8 cellular contexts compared by ENCODE assay signal in genomic region chr1:155091071-155092051, GRCh38. TPM values are rescaled to one million over a fixed set of nuclear protein-coding genes. Genes with fewer than 3 reads are reported as not detected.
DNase-seq lines count a peak whose midpoint lies in the region; ATAC-seq and TF ChIP-seq lines count a peak whose summit lies in the region.

No MANE protein-coding gene starts in this region.

- H3K27me3 Mint-ChIP-seq in CD4-positive, CD25-positive, alpha-beta regulatory T cell = peaks cover 28% of the 10 kb centered on the region
- peaks cover 19% of the 10 kb centered on the region for H3K27me3 Mint-ChIP-seq in activated CD8-positive, alpha-beta memory T cell treated with anti-CD3 and anti-CD28 coated beads, Interleukin-2, amount 10 ng/mL, durations not matched to agents 7 days and 5 days
- H3K27me3 Mint-ChIP-seq in endodermal cell (ENCODE audit: insufficient read depth) = peaks cover 48% of the 10 kb centered on the region

- H3K4me1 ChIP-seq in CD4-positive, CD25-positive, alpha-beta regulatory T cell (ENCODE audit: control insufficient read depth, insufficient read depth, low read length, poor library complexity, severe bottlenecking) = peaks cover 2% of the 10 kb centered on the region
- H3K4me1 ChIP-seq in endodermal cell (ENCODE audit: control insufficient read depth, insufficient read depth, low read length) (peaks cover 2% of the 10 kb centered on the region), mucosa of descending colon (ENCODE audit: low read depth) (peaks cover 9% of the 10 kb centered on the region)

- WGBS in endodermal cell (ENCODE audit: insufficient coverage in 1 of 2, insufficient read length in 1 of 2), 2 experiments = 30 to 42% methylated on average over 10 to 29 of the region's 29 CpGs

- CTCF ChIA-PET in activated CD8-positive, alpha-beta memory T cell treated with anti-CD3 and anti-CD28 coated beads, Interleukin-2, amount 10 ng/mL, durations not matched to agents 7 days and 5 days (lab: Charles Lee) = interaction anchor here (0.6 to 6.8 kb wide), 48 partner anchors 8 to 749 kb away, joined by 3 to 295 read pairs (median 5); partner anchors contain the start of genes ADAM15, DPM3, EFNA3 and EFNA4

- peak; percentile 62 to 75 for ATAC-seq in CD4-positive, CD25-positive, alpha-beta regulatory T cell (ENCODE audit: low read depth in 2 of 2)
- peak; percentile 80 for ATAC-seq in activated CD8-positive, alpha-beta memory T cell treated with anti-CD3 and anti-CD28 coated beads, Interleukin-2, amount 10 ng/mL, durations not matched to agents 7 days and 5 days
- ATAC-seq in mucosa of descending colon = peak; percentile 84
- no peak for ATAC-seq in GM18870 (IDR thresholded peaks at IDR 0.05; ENCODE audit: unreplicated experiment)

- peaks cover 0 to 6% (median 3%) of the 10 kb centered on the region in 4 donors for H3K4me1 Mint-ChIP-seq in CD4-positive, CD25-positive, alpha-beta regulatory T cell
- H3K4me1 Mint-ChIP-seq in activated CD8-positive, alpha-beta memory T cell treated with anti-CD3 and anti-CD28 coated beads, Interleukin-2, amount 10 ng/mL, durations not matched to agents 7 days and 5 days = peaks cover 6% of the 10 kb centered on the region
- H3K4me1 Mint-ChIP-seq in endodermal cell = peaks cover 3% of the 10 kb centered on the region

- TF ChIP-seq CTCF in endodermal cell (conservative IDR thresholded peaks at IDR 0.05) (peak; percentile 99), mucosa of descending colon (IDR thresholded peaks at IDR 0.05) (peak; percentile 96)

- no peak overlapping the region for H3K9ac ChIP-seq in endodermal cell (ENCODE audit: extremely low read depth, low read length, poor library complexity, severe bottlenecking)

- no peak overlapping the region for H3K27ac ChIP-seq in CD4-positive, CD25-positive, alpha-beta regulatory T cell (ENCODE audit: insufficient read depth, low read length, poor library complexity, severe bottlenecking)
- no peak overlapping the region for H3K27ac ChIP-seq in endodermal cell (ENCODE audit: low read depth, low read length)

- peak overlapping the region in 1 of 4 donors; percentile 50 for H3K4me3 Mint-ChIP-seq in CD4-positive, CD25-positive, alpha-beta regulatory T cell
- no peak overlapping the region for H3K4me3 Mint-ChIP-seq in activated CD8-positive, alpha-beta memory T cell treated with anti-CD3 and anti-CD28 coated beads, Interleukin-2, amount 10 ng/mL, durations not matched to agents 7 days and 5 days
- H3K4me3 Mint-ChIP-seq in endodermal cell = no peak overlapping the region

- peaks cover 4% of the 10 kb centered on the region for H3K27me3 ChIP-seq in CD4-positive, CD25-positive, alpha-beta regulatory T cell (ENCODE audit: control insufficient read depth, insufficient read depth, low read length)
- peaks cover 22% of the 10 kb centered on the region for H3K27me3 ChIP-seq in endodermal cell (ENCODE audit: control insufficient read depth, insufficient read depth, low read length, poor library complexity, severe bottlenecking)

- DNase-seq in CD4-positive, CD25-positive, alpha-beta regulatory T cell = peak; percentile 73 to 75 (median 74)
- DNase-seq in HPDE6-E6E7 (ENCODE audit: extremely low spot score) (peak; percentile 63), NOMO-1 treated with dmso at 0.1 percent for 144 hours (lab: John Stamatoyannopoulos, UW; ENCODE audit: unreplicated experiment) (peak; percentile 38), endodermal cell (peak; percentile 98), mucosa of descending colon (peak; percentile 80 to 86 (median 86))
- DNase-seq in activated CD8-positive, alpha-beta memory T cell treated with anti-CD3 and anti-CD28 coated beads, Interleukin-2, amount 10 ng/mL, durations not matched to agents 7 days and 5 days = peak; percentile 84
- peak; percentile 54 to 69 for DNase-seq in stimulated activated CD8-positive, alpha-beta memory T cell treated with anti-CD3 and anti-CD28 coated beads, Interleukin-4, amount 100 ng/mL, for 4 hours (ENCODE audit: low read depth in 2 of 2, low spot score in 1 of 2)

- H3K4me3 ChIP-seq in CD4-positive, CD25-positive, alpha-beta regulatory T cell (ENCODE audit: low read depth, low read length) = no peak overlapping the region
- H3K4me3 ChIP-seq in endodermal cell (ENCODE audit: low read length) = no peak overlapping the region
- no peak overlapping the region for H3K4me3 ChIP-seq in mucosa of descending colon

- H3K9me3 Mint-ChIP-seq in CD4-positive, CD25-positive, alpha-beta regulatory T cell = no peaks in the 10 kb centered on the region
- H3K9me3 Mint-ChIP-seq in activated CD8-positive, alpha-beta memory T cell treated with anti-CD3 and anti-CD28 coated beads, Interleukin-2, amount 10 ng/mL, durations not matched to agents 7 days and 5 days (ENCODE audit: low read depth) = no peaks in the 10 kb centered on the region
- H3K9me3 Mint-ChIP-seq in endodermal cell = no peaks in the 10 kb centered on the region

- no peaks in the 10 kb centered on the region for H3K9me3 ChIP-seq in CD4-positive, CD25-positive, alpha-beta regulatory T cell (ENCODE audit: control insufficient read depth in 2 of 2, low read length in 2 of 2)
- H3K9me3 ChIP-seq in endodermal cell (ENCODE audit: control insufficient read depth, low read length) (no peaks in the 10 kb centered on the region), mucosa of descending colon (no peaks in the 10 kb centered on the region)

- peak overlapping the region in 2 of 3 donors; percentile 61 to 75 for H3K27ac Mint-ChIP-seq in CD4-positive, CD25-positive, alpha-beta regulatory T cell
- no peak overlapping the region for H3K27ac Mint-ChIP-seq in activated CD8-positive, alpha-beta memory T cell treated with anti-CD3 and anti-CD28 coated beads, Interleukin-2, amount 10 ng/mL, durations not matched to agents 7 days and 5 days
- H3K27ac Mint-ChIP-seq in endodermal cell = no peak overlapping the region

- intact Hi-C loops in mucosa of descending colon (cut with DNase I, micrococcal nuclease) = loop anchor here (2.0 to 5.0 kb wide), 2 partner anchors 76 to 77 kb away; no protein-coding TSS in a partner anchor

- H3K36me3 ChIP-seq in CD4-positive, CD25-positive, alpha-beta regulatory T cell (ENCODE audit: control insufficient read depth, insufficient read depth, low read length) = no peaks in the 10 kb centered on the region
- H3K36me3 ChIP-seq in endodermal cell (ENCODE audit: control insufficient read depth, insufficient read depth, low read length) = no peaks in the 10 kb centered on the region
- H3K36me3 ChIP-seq in mucosa of descending colon (ENCODE audit: low read depth) = no peaks in the 10 kb centered on the region

- no peaks in the 10 kb centered on the region for H3K36me3 Mint-ChIP-seq in CD4-positive, CD25-positive, alpha-beta regulatory T cell
- H3K36me3 Mint-ChIP-seq in activated CD8-positive, alpha-beta memory T cell treated with anti-CD3 and anti-CD28 coated beads, Interleukin-2, amount 10 ng/mL, durations not matched to agents 7 days and 5 days = no peaks in the 10 kb centered on the region
- no peaks in the 10 kb centered on the region for H3K36me3 Mint-ChIP-seq in endodermal cell (ENCODE audit: low read depth)

RNA-seq across cellular contexts. Expression of gene EFNA3, which starts 12.7 kb away (rescaled TPM):
- total RNA-seq in CD4-positive, CD25-positive, alpha-beta regulatory T cell = 0.52 TPM
- 1 to 10 TPM in 1 of 4 donors, under 1 TPM in 3; 0.42 to 1.2 (median 0.69) TPM for polyA plus RNA-seq in CD4-positive, CD25-positive, alpha-beta regulatory T cell
- 1 to 10 TPM; 1.9 to 2.8 TPM for total RNA-seq in activated CD8-positive, alpha-beta memory T cell treated with anti-CD3 and anti-CD28 coated beads, Interleukin-2, amount 10 ng/mL, durations not matched to agents 7 days and 5 days
- total RNA-seq in endodermal cell (1 to 10 TPM; 3.1 to 6.0 TPM), mucosa of descending colon (10 to 100 TPM in 1 of 3 donors, 1 to 10 TPM in 2; 2.1 to 17.4 (median 5.6) TPM)
- 19.9 TPM for polyA plus RNA-seq in endodermal cell (2013, experiment 1 of 2)
- 19.0 TPM for polyA plus RNA-seq in endodermal cell (2013, experiment 2 of 2)

RNA-seq across cellular contexts. Expression of gene EFNA4, which starts 27.8 kb away (rescaled TPM):
- 6.1 TPM for total RNA-seq in CD4-positive, CD25-positive, alpha-beta regulatory T cell
- polyA plus RNA-seq in CD4-positive, CD25-positive, alpha-beta regulatory T cell = 1 to 10 TPM; 2.5 to 5.9 (median 4.2) TPM
- total RNA-seq in activated CD8-positive, alpha-beta memory T cell treated with anti-CD3 and anti-CD28 coated beads, Interleukin-2, amount 10 ng/mL, durations not matched to agents 7 days and 5 days = 1 to 10 TPM; 3.8 to 5.3 TPM
- total RNA-seq in endodermal cell (10 to 100 TPM; 15.9 to 17.9 TPM), mucosa of descending colon (10 to 100 TPM; 12.3 to 27.2 (median 26.4) TPM)
- polyA plus RNA-seq in endodermal cell (2013, experiment 1 of 2) = 30.7 TPM
- polyA plus RNA-seq in endodermal cell (2013, experiment 2 of 2) = 29.6 TPM

RNA-seq across cellular contexts. Expression of gene EFNA1, which starts 36.3 kb away (rescaled TPM):
- 0.30 TPM for total RNA-seq in CD4-positive, CD25-positive, alpha-beta regulatory T cell
- 1 to 10 TPM; 1.4 to 6.8 (median 3.3) TPM for polyA plus RNA-seq in CD4-positive, CD25-positive, alpha-beta regulatory T cell
- total RNA-seq in activated CD8-positive, alpha-beta memory T cell treated with anti-CD3 and anti-CD28 coated beads, Interleukin-2, amount 10 ng/mL, durations not matched to agents 7 days and 5 days = not detected
- 1 to 10 TPM; 3.6 to 5.0 TPM for total RNA-seq in endodermal cell
- polyA plus RNA-seq in endodermal cell (2013, experiment 1 of 2) = 4.0 TPM
- 4.6 TPM for polyA plus RNA-seq in endodermal cell (2013, experiment 2 of 2)
- 100 to 1,000 TPM in 2 of 3 donors, 10 to 100 TPM in 1; 46.3 to 198 (median 110) TPM for total RNA-seq in mucosa of descending colon

RNA-seq across cellular contexts. Expression of gene ADAM15, which starts 40.2 kb away (rescaled TPM):
- total RNA-seq in CD4-positive, CD25-positive, alpha-beta regulatory T cell = 31.5 TPM
- polyA plus RNA-seq in CD4-positive, CD25-positive, alpha-beta regulatory T cell = 10 to 100 TPM in 3 of 4 donors, 1 to 10 TPM in 1; 9.8 to 24.7 (median 17.2) TPM
- 10 to 100 TPM; 41.7 to 47.5 TPM for total RNA-seq in activated CD8-positive, alpha-beta memory T cell treated with anti-CD3 and anti-CD28 coated beads, Interleukin-2, amount 10 ng/mL, durations not matched to agents 7 days and 5 days
- 10 to 100 TPM; 13.4 to 16.5 TPM for total RNA-seq in endodermal cell
- polyA plus RNA-seq in endodermal cell (2013, experiment 1 of 2) = 26.5 TPM
- polyA plus RNA-seq in endodermal cell (2013, experiment 2 of 2) = 27.3 TPM
- total RNA-seq in mucosa of descending colon = 100 to 1,000 TPM in 1 of 3 donors, 10 to 100 TPM in 2; 71.8 to 148 (median 79.7) TPM

RNA-seq across cellular contexts. Expression of gene SLC50A1, which starts 44.3 kb away (rescaled TPM):
- total RNA-seq in CD4-positive, CD25-positive, alpha-beta regulatory T cell = 24.1 TPM
- 10 to 100 TPM; 45.1 to 59.3 (median 46.0) TPM for polyA plus RNA-seq in CD4-positive, CD25-positive, alpha-beta regulatory T cell
- total RNA-seq in activated CD8-positive, alpha-beta memory T cell treated with anti-CD3 and anti-CD28 coated beads, Interleukin-2, amount 10 ng/mL, durations not matched to agents 7 days and 5 days = 10 to 100 TPM; 39.8 to 41.2 TPM
- total RNA-seq in endodermal cell (10 to 100 TPM; 25.1 to 29.8 TPM), mucosa of descending colon (10 to 100 TPM; 38.7 to 95.8 (median 66.4) TPM)
- polyA plus RNA-seq in endodermal cell (2013, experiment 1 of 2) = 32.0 TPM
- 27.5 TPM for polyA plus RNA-seq in endodermal cell (2013, experiment 2 of 2)

Comparison
In these comparisons a context has a peak if more than half of its experiments do, and no peak if none do; other contexts are left out.
1. DNase-seq: peak in every context shown above with its lines; median percentile 98 in endodermal cell; 86 in mucosa of descending colon; 84 in activated CD8-positive, alpha-beta memory T cell treated with anti-CD3 and anti-CD28 coated beads, Interleukin-2, amount 10 ng/mL, durations not matched to agents 7 days and 5 days; 74 in CD4-positive, CD25-positive, alpha-beta regulatory T cell; 63 in HPDE6-E6E7; 62 in stimulated activated CD8-positive, alpha-beta memory T cell treated with anti-CD3 and anti-CD28 coated beads, Interleukin-4, amount 100 ng/mL, for 4 hours; 38 in NOMO-1 treated with dmso at 0.1 percent for 144 hours.
2. H3K27ac Mint-ChIP-seq: peak in CD4-positive, CD25-positive, alpha-beta regulatory T cell (2 of 3); none in activated CD8-positive, alpha-beta memory T cell treated with anti-CD3 and anti-CD28 coated beads, Interleukin-2, amount 10 ng/mL, durations not matched to agents 7 days and 5 days (single experiment) and endodermal cell (single experiment).
3. RNA of gene EFNA1, which starts 36.3 kb away (total RNA-seq): 46.3 to 198 TPM in mucosa of descending colon; 3.6 to 5.0 TPM in endodermal cell, 0.30 TPM in CD4-positive, CD25-positive, alpha-beta regulatory T cell (single experiment) and not detected in activated CD8-positive, alpha-beta memory T cell treated with anti-CD3 and anti-CD28 coated beads, Interleukin-2, amount 10 ng/mL, durations not matched to agents 7 days and 5 days; every median in the first group is over 4 times any median in the second.